Comparison of ENCODE assay signal across 7 cellular contexts in genomic region chr12:6612247-6612646, GRCh38.
DNase-seq lines count a peak whose midpoint lies in the region; TF ChIP-seq lines count a peak whose summit lies in the region.

No MANE protein-coding gene starts in this region.

- peaks cover 29% of the 10 kb centered on the region for H3K4me1 ChIP-seq in HUES48 (ENCODE audit: control insufficient read depth, insufficient read depth, low read length)

- H3K27ac ChIP-seq in HUES48 (ENCODE audit: low read depth, low read length) (peak overlapping the region; percentile 92), epithelial cell of prostate (peak overlapping the region; percentile 56), skin epidermis (peak overlapping the region in 18 of 21 experiments; percentile 1 to 94 (median 86))

- peak overlapping the region; percentile 55; the same call in 1 of the 2 replicates for H3K4me3 ChIP-seq in HUES48 (ENCODE audit: low read depth, low read length)
- H3K4me3 ChIP-seq in skin epidermis, result peak overlapping the region in 1 of 7 experiments; percentile 17

- no peaks in the 10 kb centered on the region for H3K27me3 ChIP-seq in HUES48 (ENCODE audit: control insufficient read depth, insufficient read depth, low read length)

- no peaks in the 10 kb centered on the region for H3K36me3 ChIP-seq in HUES48 (ENCODE audit: control insufficient read depth, insufficient read depth, low read length)

- no peaks in the 10 kb centered on the region for H3K9me3 ChIP-seq in HUES48 (ENCODE audit: control insufficient read depth, insufficient read depth, low read length)

- CTCF ChIA-PET in HEK293T (lab: Yijun Ruan, JAX), result interaction anchor here (1.2 to 2.3 kb wide), 3 partner anchors 41 to 75 kb away, joined by 3 to 11 read pairs (median 5); no protein-coding TSS in a partner anchor

- no peak overlapping the region for H3K9ac ChIP-seq in HUES48 (ENCODE audit: low read depth, low read length)

- DNase-seq in SW480 (ENCODE audit: low spot score) (peak; percentile 53), epithelial cell of prostate (ENCODE audit: low read depth, low spot score) (no peak), NCI-H748 treated with DMSO at 0.1 percent for 48 hours (lab: John Stamatoyannopoulos, UW) (no peak), HEK293T (ENCODE audit: extremely low spot score) (no peak)
- no peak for DNase-seq in stimulated activated CD4-positive, alpha-beta T cell treated with anti-CD3 and anti-CD28 coated beads, Interleukin-12 subunit alpha, Interleukin-12 subunit beta, amount 100 ng/mL, for 4 hours

- POLR2A ChIA-PET in HEK293T (lab: Yijun Ruan, JAX), result interaction anchor here (1.2 to 3.7 kb wide), 7 partner anchors 10 to 141 kb away, joined by 3 to 39 read pairs (median 8); partner anchors contain the start of genes COPS7A, MLF2, MRPL51 and NOP2

TF ChIP-seq in HEK293T, 16 proteins besides CTCF, POLR2A, EP300 and RAD21:
- TF ChIP-seq LEF1 (IDR thresholded peaks at IDR 0.05; ENCODE audit: borderline replicate concordance) (no peak), HDGF (IDR thresholded peaks at IDR 0.05; ENCODE audit: borderline replicate concordance) (no peak), FOXA1 (IDR thresholded peaks at IDR 0.05) (no peak), ZNF384 (IDR thresholded peaks at IDR 0.05) (no peak), FOXM1 (IDR thresholded peaks at IDR 0.05; ENCODE audit: borderline replicate concordance) (no peak), CTBP1 (IDR thresholded peaks at IDR 0.05; ENCODE audit: borderline replicate concordance) (no peak), ELF4 (IDR thresholded peaks at IDR 0.05) (no peak), FOXK2 (IDR thresholded peaks at IDR 0.05) (no peak)
- TF ChIP-seq, protein P1, sequence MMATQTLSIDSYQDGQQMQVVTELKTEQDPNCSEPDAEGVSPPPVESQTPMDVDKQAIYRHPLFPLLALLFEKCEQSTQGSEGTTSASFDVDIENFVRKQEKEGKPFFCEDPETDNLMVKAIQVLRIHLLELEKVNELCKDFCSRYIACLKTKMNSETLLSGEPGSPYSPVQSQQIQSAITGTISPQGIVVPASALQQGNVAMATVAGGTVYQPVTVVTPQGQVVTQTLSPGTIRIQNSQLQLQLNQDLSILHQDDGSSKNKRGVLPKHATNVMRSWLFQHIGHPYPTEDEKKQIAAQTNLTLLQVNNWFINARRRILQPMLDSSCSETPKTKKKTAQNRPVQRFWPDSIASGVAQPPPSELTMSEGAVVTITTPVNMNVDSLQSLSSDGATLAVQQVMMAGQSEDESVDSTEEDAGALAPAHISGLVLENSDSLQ (IDR thresholded peaks at IDR 0.05), result no peak
